In the genomic region with DNA sequence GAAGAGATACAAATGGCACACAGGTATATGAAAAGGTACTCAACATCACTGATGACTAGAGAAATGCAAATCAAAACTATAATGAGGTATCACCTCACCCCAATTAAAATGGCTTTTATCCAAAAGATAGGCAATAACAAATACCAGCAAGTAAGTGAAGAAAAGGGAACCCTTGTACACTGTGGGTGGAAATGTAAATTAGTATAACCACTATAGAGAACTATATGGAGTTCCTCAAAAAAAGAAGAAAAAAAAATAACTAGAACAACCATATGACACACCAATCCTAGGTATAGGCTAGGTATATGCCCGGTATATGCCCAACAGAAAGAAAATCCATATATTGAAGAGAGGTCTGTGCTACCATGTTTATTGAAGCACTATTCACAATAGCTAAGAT, we compare ENCODE assay signal across 18 cellular contexts.
A peak's percentile ranks its signal among the peaks of the same experiment; 100 is the strongest.
DNase-seq lines count a peak whose midpoint lies in the region; ATAC-seq and TF ChIP-seq lines count a peak whose summit lies in the region.
"Had no signal": no experiment of that assay in that cellular context is flagged by ENCODE, and none has a peak within 500 bp of the region (broad histone marks: within the 10 kb centered on the region; RNA-seq: fewer than 3 reads in every experiment).

No MANE protein-coding gene starts in this region.

- H3K36me3 Mint-ChIP-seq in activated B cell treated with CpG ODN at 0.5 μM for 24 hours (ENCODE audit: low read depth), result peaks cover 58% of the 10 kb centered on the region
- peaks cover 41% of the 10 kb centered on the region for H3K36me3 Mint-ChIP-seq in natural killer cell treated with Interleukin-12 subunit alpha and Interleukin-12 subunit beta and Interleukin-15 and Interleukin-18, amount 100 ng/mL, for 72 hours
- H3K36me3 Mint-ChIP-seq in glutamatergic neuron (ENCODE audit: unreplicated experiment), result no peaks in the 10 kb centered on the region
- peaks cover 50 to 64% of the 10 kb centered on the region in 2 donors for H3K36me3 Mint-ChIP-seq in CD4-positive, alpha-beta memory T cell

- in situ Hi-C loops in KBM-7 (cut with MboI; ENCODE audit: low pct_unique_long_range_greater_than_20kb, low sequenced_read_pairs), result no loop called here

- H3K27ac Mint-ChIP-seq in activated B cell treated with CpG ODN at 0.5 μM for 24 hours, result no peak overlapping the region
- no peak overlapping the region for H3K27ac Mint-ChIP-seq in natural killer cell treated with Interleukin-12 subunit alpha and Interleukin-12 subunit beta and Interleukin-15 and Interleukin-18, amount 100 ng/mL, for 72 hours
- H3K27ac Mint-ChIP-seq in glutamatergic neuron (ENCODE audit: unreplicated experiment), result no peak overlapping the region
- peak overlapping the region in 2 of 7 donors; percentile 7 to 38 for H3K27ac Mint-ChIP-seq in CD4-positive, alpha-beta memory T cell

- no peak overlapping the region for H3K27ac ChIP-seq in DOHH2 (ENCODE audit: low read depth, low read length)
- H3K27ac ChIP-seq in CD4-positive, alpha-beta memory T cell (ENCODE audit: low read depth, low read length), result no peak overlapping the region

- no peak overlapping the region for H3K4me3 ChIP-seq in DOHH2 (ENCODE audit: low read length)
- no peak overlapping the region for H3K4me3 ChIP-seq in CD4-positive, alpha-beta memory T cell (ENCODE audit: low read length in 2 of 2)
- H3K4me3 ChIP-seq: MG63 had no signal

- H3K4me1 Mint-ChIP-seq in activated B cell treated with CpG ODN at 0.5 μM for 24 hours (peaks cover 32% of the 10 kb centered on the region), glutamatergic neuron (ENCODE audit: low read depth, unreplicated experiment) (no peaks in the 10 kb centered on the region)
- peaks cover 31 to 36% of the 10 kb centered on the region in 2 donors for H3K4me1 Mint-ChIP-seq in natural killer cell treated with Interleukin-12 subunit alpha and Interleukin-12 subunit beta and Interleukin-15 and Interleukin-18, amount 100 ng/mL, for 72 hours (ENCODE audit: low read depth in 2 of 2)
- peaks cover 11 to 21% (median 14%) of the 10 kb centered on the region in 4 donors for H3K4me1 Mint-ChIP-seq in CD4-positive, alpha-beta memory T cell

- peak overlapping the region; percentile 12 for H3K4me2 ChIP-seq in DOHH2 (ENCODE audit: low read length)

- intact Hi-C loops in activated B cell treated with CpG ODN at 0.5 μM for 24 hours (cut with micrococcal nuclease), result no loop called here
- intact Hi-C loops in CD4-positive, alpha-beta memory T cell (cut with micrococcal nuclease), result no loop called here

- ATAC-seq in activated B cell treated with CpG ODN at 0.5 μM for 24 hours (ENCODE audit: low read depth), result no peak
- ATAC-seq in natural killer cell treated with Interleukin-12 subunit alpha and Interleukin-12 subunit beta and Interleukin-15 and Interleukin-18, amount 100 ng/mL, for 72 hours, result no peak
- ATAC-seq: CD8-positive, alpha-beta T cell; PC-3 had no signal

- POLR2A ChIA-PET in activated B cell treated with CpG ODN at 0.5 μM for 24 hours (lab: Charles Lee), result no interaction called here
- POLR2A ChIA-PET in CD4-positive, alpha-beta memory T cell (lab: Charles Lee; ENCODE audit: partially characterized antibody), result no interaction called here

- H3K4me3 Mint-ChIP-seq in activated B cell treated with CpG ODN at 0.5 μM for 24 hours, result peak overlapping the region; percentile 12
- peak overlapping the region; percentile 5 for H3K4me3 Mint-ChIP-seq in natural killer cell treated with Interleukin-12 subunit alpha and Interleukin-12 subunit beta and Interleukin-15 and Interleukin-18, amount 100 ng/mL, for 72 hours
- H3K4me3 Mint-ChIP-seq in glutamatergic neuron (ENCODE audit: unreplicated experiment), result no peak overlapping the region
- peak overlapping the region in 1 of 8 donors; percentile 20 for H3K4me3 Mint-ChIP-seq in CD4-positive, alpha-beta memory T cell
- H3K4me3 Mint-ChIP-seq: CD8-positive, alpha-beta T cell had no signal

- H3K79me2 ChIP-seq in DOHH2 (ENCODE audit: control insufficient read depth, low read length), result no peaks in the 10 kb centered on the region

- H3K9me3 Mint-ChIP-seq in activated B cell treated with CpG ODN at 0.5 μM for 24 hours (no peaks in the 10 kb centered on the region), glutamatergic neuron (ENCODE audit: unreplicated experiment) (no peaks in the 10 kb centered on the region)
- no peaks in the 10 kb centered on the region for H3K9me3 Mint-ChIP-seq in natural killer cell treated with Interleukin-12 subunit alpha and Interleukin-12 subunit beta and Interleukin-15 and Interleukin-18, amount 100 ng/mL, for 72 hours
- H3K9me3 Mint-ChIP-seq in CD4-positive, alpha-beta memory T cell, result peaks cover 0 to 2% (median 0%) of the 10 kb centered on the region in 8 donors
- H3K9me3 Mint-ChIP-seq: CD8-positive, alpha-beta T cell had no signal

- TF ChIP-seq CTCF in DOHH2 (IDR thresholded peaks at IDR 0.05; ENCODE audit: low read depth, low read length, poor library complexity, severe bottlenecking) (no peak), activated B cell treated with CpG ODN at 0.5 μM for 24 hours (IDR thresholded peaks at IDR 0.05) (no peak), glutamatergic neuron (IDR thresholded peaks at IDR 0.05; ENCODE audit: partially characterized antibody, unreplicated experiment) (no peak)

- H3K36me3 ChIP-seq in DOHH2 (ENCODE audit: control insufficient read depth, low read length), result peaks cover 25% of the 10 kb centered on the region
- peaks cover 5% of the 10 kb centered on the region for H3K36me3 ChIP-seq in CD4-positive, alpha-beta memory T cell (ENCODE audit: insufficient read depth, low read length)

- CTCF ChIA-PET in activated B cell treated with CpG ODN at 0.5 μM for 24 hours (lab: Charles Lee), result no interaction called here
- CTCF ChIA-PET in CD4-positive, alpha-beta memory T cell (lab: Charles Lee; ENCODE audit: partially characterized antibody), result no interaction called here

- no peaks in the 10 kb centered on the region for H4K20me1 ChIP-seq in DOHH2 (ENCODE audit: control insufficient read depth, insufficient read depth, low read depth, low read length)

- DNase-seq in KBM-7, result peak; percentile 26
- DNase-seq in activated B cell treated with CpG ODN at 0.5 μM for 24 hours, result no peak
- DNase-seq in natural killer cell treated with Interleukin-12 subunit alpha and Interleukin-12 subunit beta and Interleukin-15 and Interleukin-18, amount 100 ng/mL, for 72 hours (ENCODE audit: low spot score), result no peak
- no peak for DNase-seq in glutamatergic neuron
- no peak for DNase-seq in HUDEP-2 (lab: John Stamatoyannopoulos, UW; ENCODE audit: unreplicated experiment in 76 of 76)
- no peak for DNase-seq in CD4-positive, alpha-beta memory T cell
- DNase-seq in activated CD4-positive, alpha-beta T cell treated with anti-CD3 and anti-CD28 coated beads for 48 hours, result no peak
- DNase-seq: CD8-positive, alpha-beta T cell; GDM1; MG63; NCI-H1105 treated with DMSO at 0.1 percent for 48 hours; NCI-H2081; NCI-H2171; NCI-H524 treated with DMSO at 0.1 percent for 48 hours; NCI-H82; PC-3; Right ventricle myocardium superior had no signal

- H3K27me3 ChIP-seq in DOHH2 (ENCODE audit: control insufficient read depth, low read length), result no peaks in the 10 kb centered on the region
- no peaks in the 10 kb centered on the region for H3K27me3 ChIP-seq in CD4-positive, alpha-beta memory T cell (ENCODE audit: insufficient read depth, low read length)
- H3K27me3 ChIP-seq: MG63 had no signal

- no peaks in the 10 kb centered on the region for H3K9me3 ChIP-seq in DOHH2 (ENCODE audit: control insufficient read depth, insufficient read depth, low read length)
- no peaks in the 10 kb centered on the region for H3K9me3 ChIP-seq in CD4-positive, alpha-beta memory T cell (ENCODE audit: control insufficient read depth in 1 of 2, low read length in 2 of 2)

- no peaks in the 10 kb centered on the region for H3K9me2 ChIP-seq in DOHH2 (replicated peaks; ENCODE audit: control insufficient read depth, low read length)

- H3F3A ChIP-seq in DOHH2 (ENCODE audit: control insufficient read depth, insufficient read depth), result no peaks in the 10 kb centered on the region

- H3K4me1 ChIP-seq in DOHH2 (ENCODE audit: control insufficient read depth, low read length), result peaks cover 36% of the 10 kb centered on the region
- H3K4me1 ChIP-seq in CD4-positive, alpha-beta memory T cell (ENCODE audit: insufficient read depth, low read length), result peaks cover 16% of the 10 kb centered on the region

- H3K27me3 Mint-ChIP-seq in activated B cell treated with CpG ODN at 0.5 μM for 24 hours (no peaks in the 10 kb centered on the region), glutamatergic neuron (ENCODE audit: unreplicated experiment) (no peaks in the 10 kb centered on the region)
- no peaks in the 10 kb centered on the region for H3K27me3 Mint-ChIP-seq in natural killer cell treated with Interleukin-12 subunit alpha and Interleukin-12 subunit beta and Interleukin-15 and Interleukin-18, amount 100 ng/mL, for 72 hours
- H3K27me3 Mint-ChIP-seq in CD4-positive, alpha-beta memory T cell, result no peaks in the 10 kb centered on the region
